9 cellular contexts compared by ENCODE assay signal in genomic region chr6:15287670-15288069, GRCh38. TPM values are rescaled to one million over a fixed set of nuclear protein-coding genes. Genes with fewer than 3 reads are reported as not detected.
DNase-seq lines count a peak whose midpoint lies in the region; ATAC-seq, FAIRE-seq and TF ChIP-seq lines count a peak whose summit lies in the region.
"Had no signal": no experiment of that assay in that cellular context is flagged by ENCODE, and none has a peak within 500 bp of the region (broad histone marks: within the 10 kb centered on the region; RNA-seq: fewer than 3 reads in every experiment).

No MANE protein-coding gene starts in this region.

- no peaks in the 10 kb centered on the region for H3K9me3 ChIP-seq in liver (ENCODE audit: control insufficient read depth in 4 of 4, low read length in 3 of 4)
- H3K9me3 ChIP-seq in HepG2 (ENCODE audit: low read length) = no peaks in the 10 kb centered on the region
- H3K9me3 ChIP-seq in aorta (ENCODE audit: control insufficient read depth, low read length) = no peaks in the 10 kb centered on the region

- peaks cover 17% of the 10 kb centered on the region; the same call in 1 of the 2 replicates for H4K20me1 ChIP-seq in HepG2 (ENCODE audit: insufficient read depth, low read length)

- peaks cover 0 to 3% (median 0%) of the 10 kb centered on the region in 4 donors for H3K4me1 ChIP-seq in liver (ENCODE audit: control insufficient read depth in 4 of 4, insufficient read depth in 4 of 4, low read length in 3 of 4)
- peaks cover 45% of the 10 kb centered on the region for H3K4me1 ChIP-seq in HepG2 (ENCODE audit: insufficient read depth, low read length)
- H3K4me1 ChIP-seq in aorta (ENCODE audit: control insufficient read depth in 1 of 2, insufficient read depth in 2 of 2, low read length in 2 of 2) = no peaks in the 10 kb centered on the region

- H3K36me3 ChIP-seq in liver (ENCODE audit: control insufficient read depth in 4 of 4, insufficient read depth in 3 of 4, low read depth in 1 of 4, low read length in 3 of 4) (no peaks in the 10 kb centered on the region), HepG2 (replicated peaks in 1 of 2; ENCODE audit: control insufficient read depth in 1 of 2, insufficient read depth in 2 of 2, low read length in 2 of 2) (no peaks in the 10 kb centered on the region), aorta (ENCODE audit: control insufficient read depth in 1 of 2, insufficient read depth in 2 of 2, low read length in 1 of 2) (no peaks in the 10 kb centered on the region)

- FAIRE-seq in HepG2 (lab: Jason Lieb, UNC) = no peak
- FAIRE-seq: frontal cortex had no signal

- ATAC-seq in HepG2 (no peak), HG02973 (IDR thresholded peaks at IDR 0.05; ENCODE audit: unreplicated experiment) (peak; percentile 98), aorta (ENCODE audit: low FRiP score) (peak; percentile 36)

- intact Hi-C loops in HepG2 (cut with micrococcal nuclease; ENCODE audit: unreplicated experiment) (no loop called here), aorta (cut with DNase I) (no loop called here)

- CTCF ChIA-PET in HepG2 (lab: Yijun Ruan, JAX; ENCODE audit: low intra/inter-chr PET ratio, low total read pairs) = no interaction called here

- no peak for TF ChIP-seq CTCF in liver (IDR thresholded peaks at IDR 0.05; ENCODE audit: low read depth, low read length, missing input control)
- no peak for TF ChIP-seq CTCF in HepG2 (CRISPR knock-in tag; IDR thresholded peaks at IDR 0.05)

- H3K9ac ChIP-seq in liver (ENCODE audit: low read depth in 1 of 2, low read length in 2 of 2) (no peak overlapping the region), HepG2 (ENCODE audit: insufficient read depth, low read depth, low read length) (no peak overlapping the region)

- TF ChIP-seq RAD21 in liver (IDR thresholded peaks at IDR 0.05) = no peak
- TF ChIP-seq RAD21 in HepG2 (CRISPR knock-in tag; IDR thresholded peaks at IDR 0.05) = no peak

- in situ Hi-C loops in HepG2 (cut with HindIII; ENCODE audit: extremely low pct_ligation_motif_present, low pct_unique_long_range_greater_than_20kb) = no loop called here

- BruUV-seq in HepG2 (replicated peaks; lab: Mats Ljungman, UMichigan) = no TSS peak

- H3K27ac ChIP-seq in liver (ENCODE audit: low read depth in 1 of 2, low read length in 2 of 2) (no peak overlapping the region), HepG2 (ENCODE audit: extremely low read length, insufficient read depth, low read length) (no peak overlapping the region), aorta (ENCODE audit: low read depth in 1 of 2, low read length in 2 of 2) (no peak overlapping the region)

- H3K4me3 ChIP-seq in liver (ENCODE audit: low read depth in 1 of 3, low read length in 3 of 3) = no peak overlapping the region
- H3K4me3 ChIP-seq in HepG2 (replicated peaks in 1 of 3; ENCODE audit: insufficient read depth in 1 of 3, low read depth in 2 of 3, low read length in 3 of 3) = no peak overlapping the region
- H3K4me3 ChIP-seq in aorta (ENCODE audit: low read length in 2 of 2) = no peak overlapping the region

- no peak overlapping the region for H3K4me2 ChIP-seq in HepG2 (ENCODE audit: low read depth, low read length)

- peaks cover 46% of the 10 kb centered on the region for H3K79me2 ChIP-seq in HepG2 (ENCODE audit: insufficient read depth, low read length)

- TF ChIP-seq EP300 in HepG2 (IDR thresholded peaks at IDR 0.05; ENCODE audit: low read depth in 2 of 2, low read length in 2 of 2) (no peak), HepG2 (CRISPR knock-in tag; IDR thresholded peaks at IDR 0.05; ENCODE audit: borderline replicate concordance) (no peak)

- TF ChIP-seq POLR2A in HepG2 (IDR thresholded peaks at IDR 0.05; ENCODE audit: insufficient read depth in 1 of 2, low read depth in 2 of 2, low read length in 2 of 2) = no peak

- 86% methylated on average over 4 of the region's 4 CpGs for WGBS in liver
- 96% methylated on average over 4 of the region's 4 CpGs for WGBS in HepG2 (ENCODE audit: low lambda C conversion rate)
- 92 to 95% methylated on average over 4 of the region's 4 CpGs for WGBS in aorta, 2 donors

- no peak for DNase-seq in HepG2 (ENCODE audit: low spot score)
- DNase-seq in RPMI8226 = peak; percentile 12
- DNase-seq in aorta = no peak
- no peak for DNase-seq in inferior parietal cortex (ENCODE audit: extremely low spot score)
- no peak for DNase-seq in NCI-H1048 (lab: John Stamatoyannopoulos, UW)
- no peak for DNase-seq in NCI-H69 (lab: John Stamatoyannopoulos, UW)

- H3K27me3 ChIP-seq in liver (ENCODE audit: control insufficient read depth in 4 of 4, insufficient read depth in 4 of 4, low read length in 3 of 4) = no peaks in the 10 kb centered on the region
- H3K27me3 ChIP-seq in HepG2 (ENCODE audit: control insufficient read depth in 1 of 2, insufficient read depth in 2 of 2, low read length in 2 of 2) = no peaks in the 10 kb centered on the region
- no peaks in the 10 kb centered on the region for H3K27me3 ChIP-seq in aorta (ENCODE audit: control insufficient read depth in 1 of 2, insufficient read depth in 2 of 2, low read length in 1 of 2)

- no peak overlapping the region for H2AFZ ChIP-seq in HepG2 (ENCODE audit: low read length)

- POLR2A ChIA-PET in HepG2 (lab: Yijun Ruan, JAX) = no interaction called here

TF ChIP-seq in HepG2, 621 proteins besides CTCF, POLR2A, EP300 and RAD21:
- TF ChIP-seq CCAR2 (optimal IDR thresholded peaks at IDR 0.05; ENCODE audit: low read depth, low read length) (no peak), TBL1XR1 (IDR thresholded peaks at IDR 0.05; ENCODE audit: borderline replicate concordance, low read length, partially characterized antibody) (no peak), ZNF205 (CRISPR knock-in tag; IDR thresholded peaks at IDR 0.05) (no peak), TCF7L2 (IDR thresholded peaks at IDR 0.05; ENCODE audit: low read depth, low read length) (no peak), SP140L (CRISPR knock-in tag; IDR thresholded peaks at IDR 0.05; ENCODE audit: borderline replicate concordance) (no peak), SIX1 (CRISPR knock-in tag; IDR thresholded peaks at IDR 0.05; ENCODE audit: borderline replicate concordance) (no peak), MATR3 (CRISPR knock-in tag; IDR thresholded peaks at IDR 0.05) (no peak), ZNF737 (CRISPR knock-in tag; IDR thresholded peaks at IDR 0.05; ENCODE audit: borderline replicate concordance) (no peak), ZNF740 (CRISPR knock-in tag; IDR thresholded peaks at IDR 0.05) (no peak)

RNA-seq across cellular contexts. Expression of gene JARID2, which starts 41.8 kb away (rescaled TPM):
- total RNA-seq in liver = 10 to 100 TPM in 1 of 2 donors, 1 to 10 TPM in 1; 5.0 to 12.3 TPM
- 1 to 10 TPM; 1.4 to 1.7 TPM for polyA plus RNA-seq in liver
- total RNA-seq in HepG2 (2016; rRNA removed; fragmentation: Illumina TruSeq; extraction: Trizol) = 10.0 and 10.3 TPM in 2 replicates
- 1.0 and 1.4 TPM in 2 replicates for total RNA-seq in HepG2 (2016; cell fraction: cytosol; rRNA removed; fragmentation: Illumina TruSeq; extraction: Trizol; ENCODE audit: low read depth)
- 9.6 and 10.6 TPM in 2 replicates for total RNA-seq in HepG2 (2016; cell fraction: insoluble cytoplasmic fraction; rRNA removed; fragmentation: Illumina TruSeq; extraction: Trizol)
- 2.7 and 2.8 TPM in 2 replicates for total RNA-seq in HepG2 (2016; cell fraction: membrane; rRNA removed; fragmentation: Illumina TruSeq; extraction: Trizol)
- 10.4 and 13.0 TPM in 2 replicates for total RNA-seq in HepG2 (2016; cell fraction: nucleus; rRNA removed; fragmentation: Illumina TruSeq; extraction: Trizol)
- polyA plus RNA-seq in HepG2 (2011; rRNA removed) = 7.5 TPM in 2 replicates
- polyA plus RNA-seq in HepG2 (2011; cell fraction: cytosol; rRNA removed) = 5.9 and 6.7 TPM in 2 replicates
- polyA plus RNA-seq in HepG2 (2011; cell fraction: nucleus; rRNA removed) = 11.8 and 13.9 TPM in 2 replicates
- 7.9 and 9.2 TPM in 2 replicates for polyA plus RNA-seq in HepG2 (2012)
- 0.23 and 0.37 TPM in 2 replicates for polyA plus RNA-seq in HepG2 (2016; cell fraction: cytosol; fragmentation: Illumina TruSeq; extraction: Trizol; ENCODE audit: low read depth)
- polyA plus RNA-seq in HepG2 (2016; cell fraction: insoluble cytoplasmic fraction; fragmentation: Illumina TruSeq; extraction: Trizol; ENCODE audit: low read depth) = 8.5 and 10.1 TPM in 2 replicates
- 1.2 and 1.3 TPM in 2 replicates for polyA plus RNA-seq in HepG2 (2016; cell fraction: membrane; fragmentation: Illumina TruSeq; extraction: Trizol; ENCODE audit: low read depth)
- polyA plus RNA-seq in HepG2 (2016; cell fraction: nucleus; fragmentation: Illumina TruSeq; extraction: Trizol; ENCODE audit: insufficient read depth, low read depth) = 13.6 and 14.4 TPM in 2 replicates
- polyA minus RNA-seq in HepG2 (2011; rRNA and poly(A)+ RNA removed; ENCODE audit: low replicate concordance) = 8.4 and 12.4 TPM in 2 replicates
- polyA minus RNA-seq in HepG2 (2011; cell fraction: cytosol; rRNA and poly(A)+ RNA removed) = 8.4 TPM in 2 replicates
- 20.6 and 22.3 TPM in 2 replicates for polyA minus RNA-seq in HepG2 (2011; cell fraction: nucleus; rRNA and poly(A)+ RNA removed)
- total RNA-seq in aorta = 10 to 100 TPM; 11.0 to 13.0 TPM
- 1 to 10 TPM in 1 of 2 donors, under 1 TPM in 1; 0.88 to 3.1 TPM for polyA plus RNA-seq in aorta
